ENCODE assay signal across 13 cellular contexts in the genomic region with DNA sequence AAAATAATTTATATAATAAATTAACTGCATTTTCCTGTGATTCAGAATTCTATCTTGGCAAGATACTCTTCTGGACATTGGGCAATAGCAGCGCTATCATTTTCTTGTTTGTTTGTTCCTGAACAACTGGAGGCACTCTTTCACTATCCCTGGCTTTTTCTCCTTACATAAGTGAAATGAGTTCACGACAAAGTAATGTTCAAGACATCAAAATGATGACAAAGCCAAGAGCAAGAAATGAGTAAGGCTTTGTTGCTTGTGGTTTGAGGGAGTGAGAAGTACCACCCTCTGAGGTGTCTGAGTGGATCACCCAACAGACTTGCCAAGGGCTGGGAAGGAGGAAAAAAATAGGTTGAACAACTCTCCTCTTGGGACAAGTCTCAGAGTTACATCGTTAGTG.
DNase-seq lines count a peak whose midpoint lies in the region; ATAC-seq, FAIRE-seq and TF ChIP-seq lines count a peak whose summit lies in the region.
"Had no signal": no experiment of that assay in that cellular context is flagged by ENCODE, and none has a peak within 500 bp of the region (broad histone marks: within the 10 kb centered on the region; RNA-seq: fewer than 3 reads in every experiment).

No MANE protein-coding gene starts in this region.

- H3K27me3 ChIP-seq in H7 (ENCODE audit: control insufficient read depth, insufficient read depth, low read length), result no peaks in the 10 kb centered on the region
- H3K27me3 ChIP-seq in pancreas, result no peaks in the 10 kb centered on the region

- H3K36me3 Mint-ChIP-seq in HFFc6 (ENCODE audit: low read depth), result no peaks in the 10 kb centered on the region; the same call in 1 of the 2 replicates

- H3K9me3 ChIP-seq in A549 (no peaks in the 10 kb centered on the region), pancreas (no peaks in the 10 kb centered on the region)

- no peak overlapping the region for H3K4me3 ChIP-seq in A549
- no peak overlapping the region for H3K4me3 ChIP-seq in astrocyte of the spinal cord (ENCODE audit: low read depth, low read length)
- no peak overlapping the region for H3K4me3 ChIP-seq in H7 (ENCODE audit: insufficient read depth, low read depth, low read length)
- no peak overlapping the region for H3K4me3 ChIP-seq in pancreas

- TF ChIP-seq POLR2A in A549 (IDR thresholded peaks at IDR 0.05; ENCODE audit: low read length), result no peak

- peak overlapping the region; percentile 0 to 57; a peak in 4 of 6 replicates for H3K27ac ChIP-seq in A549
- no peak overlapping the region for H3K27ac ChIP-seq in pancreas

- H3K4me2 ChIP-seq in A549, result 0 out of 3 replicates have a peak overlapping the region, but pooled peaks have one; percentile 3

- 28% methylated on average over 3 of the region's 3 CpGs for WGBS in A549 (ENCODE audit: missing lambda C conversion rate)
- WGBS in pancreas, 2 donors, result 64 to 72% methylated on average over 3 of the region's 3 CpGs

- H3K4me1 ChIP-seq in A549 (0 out of 3 replicates have a peak, but pooled peaks cover 7% of the 10 kb centered on the region), pancreas (no peaks in the 10 kb centered on the region)

- H3K36me3 ChIP-seq in H7 (replicated peaks; ENCODE audit: control insufficient read depth, insufficient read depth, low read length), result no peaks in the 10 kb centered on the region
- no peaks in the 10 kb centered on the region for H3K36me3 ChIP-seq in pancreas

- peaks cover 15% of the 10 kb centered on the region; the same call in 1 of the 2 replicates for H3K4me1 Mint-ChIP-seq in HFFc6 (ENCODE audit: low read depth)
- H3K4me1 Mint-ChIP-seq: neural crest cell had no signal

- TF ChIP-seq RAD21 in A549 (conservative IDR thresholded peaks at IDR 0.05 in 1 of 2, IDR thresholded peaks at IDR 0.05 in 1 of 2), result peak; percentile 42 to 59; a peak in 2 of 5 replicates

- peaks cover 5% of the 10 kb centered on the region; the same call in 1 of the 2 replicates for H3K9me3 Mint-ChIP-seq in HFFc6

- TF ChIP-seq CTCF in A549 (IDR thresholded peaks at IDR 0.05) (no peak), HFFc6 (IDR thresholded peaks at IDR 0.05) (no peak), astrocyte of the spinal cord (IDR thresholded peaks at IDR 0.05; ENCODE audit: low read depth, low read length) (no peak), pancreas (IDR thresholded peaks at IDR 0.05) (no peak)

- H3K27ac Mint-ChIP-seq in HFFc6, result no peak overlapping the region

- TF ChIP-seq EP300 in A549 (IDR thresholded peaks at IDR 0.05), result peak in 1 of 2 experiments; percentile 16; a peak in 1 of 5 replicates

- DNase-seq in A549 (ENCODE audit: low read depth in 1 of 2, low spot score in 1 of 2), result peak in 1 of 2 experiments; percentile 69
- peak; percentile 43 for DNase-seq in HFFc6
- DNase-seq in astrocyte of the spinal cord (ENCODE audit: low read depth, low spot score), result peak; percentile 87
- DNase-seq in glomerular visceral epithelial cell (ENCODE audit: extremely low spot score), result peak; percentile 75
- no peak for DNase-seq in stimulated activated CD4-positive, alpha-beta T cell treated with anti-CD3 and anti-CD28 coated beads, Interleukin-15, amount 100 ng/mL, for 24 hours
- no peak for DNase-seq in H7
- DNase-seq in pancreas, result no peak
- DNase-seq: activated CD4-positive, alpha-beta T cell treated with anti-CD3 and anti-CD28 coated beads, Interleukin-2, amount 50 U/mL, for 4 hours; activated gamma-delta T cell had no signal

- CTCF ChIA-PET in A549 (lab: Yijun Ruan, JAX), result interaction anchor here (0.8 to 1.8 kb wide), 3 partner anchors 10 to 467 kb away, joined by 3 to 8 read pairs (median 3); a partner anchor contains a TSS

- peak; percentile 84 for FAIRE-seq in A549 (lab: Jason Lieb, UNC)
- no peak for FAIRE-seq in pancreas (lab: Jason Lieb, UNC)
- FAIRE-seq: G401.6 had no signal

- intact Hi-C loops in pancreas (cut with DNase I), result no loop called here

- H3K4me3 Mint-ChIP-seq in HFFc6, result no peak overlapping the region
- H3K4me3 Mint-ChIP-seq: neural crest cell had no signal

- ATAC-seq in A549, result peak; percentile 70 to 74; a peak in 4 of 6 replicates
- ATAC-seq in GM21619 (IDR thresholded peaks at IDR 0.05; ENCODE audit: unreplicated experiment), result no peak
- ATAC-seq in pancreas, result no peak
- ATAC-seq: left lobe of liver had no signal

- in situ Hi-C loops in astrocyte of the spinal cord (cut with HindIII; ENCODE audit: low sequenced_read_pairs), result no loop called here

- POLR2A ChIA-PET in A549 (lab: Yijun Ruan, JAX), result no interaction called here

- H3K27me3 Mint-ChIP-seq in HFFc6 (ENCODE audit: insufficient read depth), result peaks cover 10% of the 10 kb centered on the region; the same call in 1 of the 2 replicates

TF ChIP-seq in A549, 52 proteins besides CTCF, POLR2A, EP300 and RAD21:
- TF ChIP-seq, protein P1, sequence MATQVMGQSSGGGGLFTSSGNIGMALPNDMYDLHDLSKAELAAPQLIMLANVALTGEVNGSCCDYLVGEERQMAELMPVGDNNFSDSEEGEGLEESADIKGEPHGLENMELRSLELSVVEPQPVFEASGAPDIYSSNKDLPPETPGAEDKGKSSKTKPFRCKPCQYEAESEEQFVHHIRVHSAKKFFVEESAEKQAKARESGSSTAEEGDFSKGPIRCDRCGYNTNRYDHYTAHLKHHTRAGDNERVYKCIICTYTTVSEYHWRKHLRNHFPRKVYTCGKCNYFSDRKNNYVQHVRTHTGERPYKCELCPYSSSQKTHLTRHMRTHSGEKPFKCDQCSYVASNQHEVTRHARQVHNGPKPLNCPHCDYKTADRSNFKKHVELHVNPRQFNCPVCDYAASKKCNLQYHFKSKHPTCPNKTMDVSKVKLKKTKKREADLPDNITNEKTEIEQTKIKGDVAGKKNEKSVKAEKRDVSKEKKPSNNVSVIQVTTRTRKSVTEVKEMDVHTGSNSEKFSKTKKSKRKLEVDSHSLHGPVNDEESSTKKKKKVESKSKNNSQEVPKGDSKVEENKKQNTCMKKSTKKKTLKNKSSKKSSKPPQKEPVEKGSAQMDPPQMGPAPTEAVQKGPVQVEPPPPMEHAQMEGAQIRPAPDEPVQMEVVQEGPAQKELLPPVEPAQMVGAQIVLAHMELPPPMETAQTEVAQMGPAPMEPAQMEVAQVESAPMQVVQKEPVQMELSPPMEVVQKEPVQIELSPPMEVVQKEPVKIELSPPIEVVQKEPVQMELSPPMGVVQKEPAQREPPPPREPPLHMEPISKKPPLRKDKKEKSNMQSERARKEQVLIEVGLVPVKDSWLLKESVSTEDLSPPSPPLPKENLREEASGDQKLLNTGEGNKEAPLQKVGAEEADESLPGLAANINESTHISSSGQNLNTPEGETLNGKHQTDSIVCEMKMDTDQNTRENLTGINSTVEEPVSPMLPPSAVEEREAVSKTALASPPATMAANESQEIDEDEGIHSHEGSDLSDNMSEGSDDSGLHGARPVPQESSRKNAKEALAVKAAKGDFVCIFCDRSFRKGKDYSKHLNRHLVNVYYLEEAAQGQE (IDR thresholded peaks at IDR 0.05), result no peak
- no peak for TF ChIP-seq BHLHE40 (IDR thresholded peaks at IDR 0.05; ENCODE audit: low read depth, low read length)
- no peak for TF ChIP-seq HEYL (CRISPR knock-in tag; IDR thresholded peaks at IDR 0.05)
- TF ChIP-seq RCOR1 (IDR thresholded peaks at IDR 0.05; ENCODE audit: low read depth, low read length), result no peak
- peak; percentile 5; the same call in 1 of the 3 replicates for TF ChIP-seq SMC3 (IDR thresholded peaks at IDR 0.05)
- no peak for TF ChIP-seq MAFK (IDR thresholded peaks at IDR 0.05; ENCODE audit: partially characterized antibody)
- TF ChIP-seq CHD2 (IDR thresholded peaks at IDR 0.05; ENCODE audit: low read length, partially characterized antibody), result no peak
- no peak for TF ChIP-seq HOXB13 (CRISPR knock-in tag; IDR thresholded peaks at IDR 0.05; ENCODE audit: low read depth)
- no peak for TF ChIP-seq CHD4 (IDR thresholded peaks at IDR 0.05; ENCODE audit: borderline replicate concordance)
- no peak for TF ChIP-seq HOXA7 (CRISPR knock-in tag; IDR thresholded peaks at IDR 0.05)
- TF ChIP-seq, protein P2, sequence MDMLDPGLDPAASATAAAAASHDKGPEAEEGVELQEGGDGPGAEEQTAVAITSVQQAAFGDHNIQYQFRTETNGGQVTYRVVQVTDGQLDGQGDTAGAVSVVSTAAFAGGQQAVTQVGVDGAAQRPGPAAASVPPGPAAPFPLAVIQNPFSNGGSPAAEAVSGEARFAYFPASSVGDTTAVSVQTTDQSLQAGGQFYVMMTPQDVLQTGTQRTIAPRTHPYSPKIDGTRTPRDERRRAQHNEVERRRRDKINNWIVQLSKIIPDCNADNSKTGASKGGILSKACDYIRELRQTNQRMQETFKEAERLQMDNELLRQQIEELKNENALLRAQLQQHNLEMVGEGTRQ (IDR thresholded peaks at IDR 0.05), result no peak
- TF ChIP-seq, protein P3, sequence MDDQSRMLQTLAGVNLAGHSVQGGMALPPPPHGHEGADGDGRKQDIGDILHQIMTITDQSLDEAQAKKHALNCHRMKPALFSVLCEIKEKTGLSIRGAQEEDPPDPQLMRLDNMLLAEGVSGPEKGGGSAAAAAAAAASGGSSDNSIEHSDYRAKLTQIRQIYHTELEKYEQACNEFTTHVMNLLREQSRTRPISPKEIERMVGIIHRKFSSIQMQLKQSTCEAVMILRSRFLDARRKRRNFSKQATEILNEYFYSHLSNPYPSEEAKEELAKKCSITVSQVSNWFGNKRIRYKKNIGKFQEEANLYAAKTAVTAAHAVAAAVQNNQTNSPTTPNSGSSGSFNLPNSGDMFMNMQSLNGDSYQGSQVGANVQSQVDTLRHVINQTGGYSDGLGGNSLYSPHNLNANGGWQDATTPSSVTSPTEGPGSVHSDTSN (IDR thresholded peaks at IDR 0.05), result no peak
- TF ChIP-seq NR3C1 (IDR thresholded peaks at IDR 0.05), result no peak
- TF ChIP-seq FOSL2 (IDR thresholded peaks at IDR 0.05), result peak; percentile 32; the same call in 1 of the 2 replicates
- TF ChIP-seq FOSL2 (CRISPR knock-in tag; IDR thresholded peaks at IDR 0.05), result peak; percentile 57
- TF ChIP-seq JUNB (IDR thresholded peaks at IDR 0.05), result peak; percentile 58; the same call in 1 of the 2 replicates
- peak; percentile 83 for TF ChIP-seq CEBPB (IDR thresholded peaks at IDR 0.05)
- TF ChIP-seq RARB (CRISPR knock-in tag; IDR thresholded peaks at IDR 0.05), result no peak
- no peak for TF ChIP-seq CBX8 (IDR thresholded peaks at IDR 0.05)

Comparison
In these comparisons a context has a peak if more than half of its experiments do, and no peak if none do; other contexts are left out.
1. ATAC-seq: peak in A549 (2 of 2); none in GM21619 (single experiment) and pancreas (0 of 4).
2. DNase-seq: peak in HFFc6 (single experiment), astrocyte of the spinal cord (single experiment) and glomerular visceral epithelial cell (single experiment); none in stimulated activated CD4-positive, alpha-beta T cell treated with anti-CD3 and anti-CD28 coated beads, Interleukin-15, amount 100 ng/mL, for 24 hours (single experiment), H7 (single experiment) and pancreas (0 of 6).
3. H3K27ac ChIP-seq: peak in A549 (2 of 2); none in pancreas (0 of 4).